ENCODE assay signal across 10 cellular contexts in genomic region chr6:100633096-100633766, GRCh38.
A peak's percentile ranks its signal among the peaks of the same experiment; 100 is the strongest.
DNase-seq lines count a peak whose midpoint lies in the region; ATAC-seq and TF ChIP-seq lines count a peak whose summit lies in the region.
"Had no signal": no experiment of that assay in that cellular context is flagged by ENCODE, and none has a peak within 500 bp of the region (broad histone marks: within the 10 kb centered on the region; RNA-seq: fewer than 3 reads in every experiment).

No MANE protein-coding gene starts in this region.

- no peak overlapping the region for H3K4me2 ChIP-seq in osteoblast (ENCODE audit: insufficient read depth, low read length)

- H3K36me3 ChIP-seq in osteoblast (ENCODE audit: insufficient read depth, low read length): peaks cover 23% of the 10 kb centered on the region
- H3K36me3 ChIP-seq: HAP-1 had no signal

- no peak overlapping the region for H2AFZ ChIP-seq in osteoblast (ENCODE audit: low read length)

- DNase-seq in EH (ENCODE audit: low read depth) (peak; percentile 88), NCI-H774 (lab: John Stamatoyannopoulos, UW) (peak; percentile 21), osteoblast (ENCODE audit: insufficient read length, low spot score, missing footprints) (no peak), DMS 273 (lab: John Stamatoyannopoulos, UW; ENCODE audit: unreplicated experiment) (no peak), NCI-H1436 treated with DMSO at 0.1 percent for 48 hours (lab: John Stamatoyannopoulos, UW) (no peak), NCI-H1417 (lab: John Stamatoyannopoulos, UW) (no peak)
- DNase-seq in central memory CD4-positive, alpha-beta T cell: no peak
- DNase-seq: activated naive CD8-positive, alpha-beta T cell treated with anti-CD3 and anti-CD28 coated beads, Interleukin-2, amount 50 U/mL, for 24 hours had no signal

- TF ChIP-seq CTCF in osteoblast (IDR thresholded peaks at IDR 0.05; ENCODE audit: extremely low read depth, low read depth, low read length): no peak

- H3K9me3 ChIP-seq in osteoblast (ENCODE audit: low read depth, low read length): no peaks in the 10 kb centered on the region
- H3K9me3 ChIP-seq: HAP-1 had no signal

- no peaks in the 10 kb centered on the region for H3K4me1 ChIP-seq in osteoblast (ENCODE audit: insufficient read depth, low read length)
- H3K4me1 ChIP-seq: HAP-1 had no signal

- H4K20me1 ChIP-seq in osteoblast (ENCODE audit: insufficient read depth, low read length): no peaks in the 10 kb centered on the region

- no peaks in the 10 kb centered on the region for H3K27me3 ChIP-seq in osteoblast (ENCODE audit: insufficient read depth, low read length)

- H3K79me2 ChIP-seq in osteoblast (ENCODE audit: insufficient read depth, low read length): no peaks in the 10 kb centered on the region

- no peak overlapping the region for H3K4me3 ChIP-seq in osteoblast (ENCODE audit: insufficient read depth, low read length)
- H3K4me3 ChIP-seq: HAP-1 had no signal

- peak overlapping the region; percentile 77 for H3K27ac ChIP-seq in osteoblast (ENCODE audit: low read depth, low read length)

- ATAC-seq in esophagus mucosa: peak; percentile 77
- ATAC-seq: activated naive CD8-positive, alpha-beta T cell treated with anti-CD3 and anti-CD28 coated beads, Interleukin-2, amount 50 U/mL, for 24 hours had no signal

Comparison
In these comparisons a context has a peak if more than half of its experiments do, and no peak if none do; other contexts are left out.
1. DNase-seq: peak in EH (single experiment) and NCI-H774 (single experiment); none in osteoblast (single experiment), DMS 273 (single experiment), central memory CD4-positive, alpha-beta T cell (single experiment), NCI-H1436 treated with DMSO at 0.1 percent for 48 hours (single experiment) and NCI-H1417 (0 of 3).